ENCODE assay signal across 11 cellular contexts in the genomic region with DNA sequence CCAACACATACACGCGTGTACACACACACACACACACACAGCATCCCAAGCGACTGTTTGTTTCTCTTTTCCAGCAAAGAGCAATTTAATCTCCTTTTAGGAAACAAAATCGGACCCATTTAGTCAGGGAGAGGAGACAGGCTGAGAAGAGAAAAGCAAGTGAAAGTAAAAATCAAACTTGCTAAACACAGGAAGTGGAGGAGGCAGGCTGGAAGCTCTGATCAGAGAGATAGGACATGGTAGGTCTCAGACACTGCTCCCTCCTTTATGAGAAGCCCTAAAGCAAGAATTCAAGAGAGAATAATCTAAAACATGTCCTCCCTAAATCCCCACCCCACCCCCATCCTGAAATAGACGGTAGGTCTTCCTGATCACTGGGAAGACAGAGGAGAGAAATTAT.
A peak's percentile ranks its signal among the peaks of the same experiment; 100 is the strongest.
DNase-seq lines count a peak whose midpoint lies in the region; ATAC-seq, FAIRE-seq and TF ChIP-seq lines count a peak whose summit lies in the region.
"Had no signal": no experiment of that assay in that cellular context is flagged by ENCODE, and none has a peak within 500 bp of the region (broad histone marks: within the 10 kb centered on the region; RNA-seq: fewer than 3 reads in every experiment).

No MANE protein-coding gene starts in this region.

- H3K9me3 ChIP-seq in A673 (ENCODE audit: low read depth, low read length, poor library complexity, severe bottlenecking), result no peaks in the 10 kb centered on the region
- no peaks in the 10 kb centered on the region for H3K9me3 ChIP-seq in IMR-90 (ENCODE audit: control insufficient read depth, insufficient read depth, low read length)
- no peaks in the 10 kb centered on the region for H3K9me3 ChIP-seq in thyroid gland
- no peaks in the 10 kb centered on the region for H3K9me3 ChIP-seq in vagina

- H2BK120ac ChIP-seq in IMR-90 (ENCODE audit: low read depth, low read length), result no peak overlapping the region

- no peak overlapping the region for H3K56ac ChIP-seq in IMR-90 (ENCODE audit: extremely low read depth, insufficient read depth, low read length)

- no peaks in the 10 kb centered on the region for H3K9me1 ChIP-seq in IMR-90 (ENCODE audit: insufficient read depth, low read length)

- POLR2A ChIA-PET in A673 (lab: Charles Lee; ENCODE audit: low non-redundant PET) (no interaction called here), IMR-90 (lab: Charles Lee; ENCODE audit: unreplicated experiment) (no interaction called here)

- H3K4me1 ChIP-seq in A673 (ENCODE audit: insufficient read depth, low read length, poor library complexity, severe bottlenecking) (no peaks in the 10 kb centered on the region), IMR-90 (ENCODE audit: control insufficient read depth, insufficient read depth, low read length) (no peaks in the 10 kb centered on the region), thyroid gland (no peaks in the 10 kb centered on the region), vagina (no peaks in the 10 kb centered on the region)
- H3K4me1 ChIP-seq: parathyroid adenoma had no signal

- no peak overlapping the region for H4K8ac ChIP-seq in IMR-90 (ENCODE audit: low read depth in 2 of 2, low read length in 2 of 2)

- H3K36me3 Mint-ChIP-seq in chondrocyte (ENCODE audit: low read depth), result no peaks in the 10 kb centered on the region

- TF ChIP-seq CTCF in A673 (conservative IDR thresholded peaks at IDR 0.05; ENCODE audit: low read depth, low read length), result no peak
- TF ChIP-seq CTCF in IMR-90 (conservative IDR thresholded peaks at IDR 0.05; ENCODE audit: low read depth, low read length), result no peak
- TF ChIP-seq CTCF in chondrocyte (IDR thresholded peaks at IDR 0.05), result no peak
- no peak for TF ChIP-seq CTCF in thyroid gland (IDR thresholded peaks at IDR 0.05)
- TF ChIP-seq CTCF in vagina (IDR thresholded peaks at IDR 0.05), result no peak

- no peak overlapping the region for H2BK15ac ChIP-seq in IMR-90 (ENCODE audit: low read depth, low read length)

- in situ Hi-C loops in IMR-90 (cut with MboI; ENCODE audit: low sequenced_read_pairs), result no loop called here

- H4K91ac ChIP-seq in IMR-90 (ENCODE audit: insufficient read depth, low read depth, low read length), result no peak overlapping the region

- H3K4me3 ChIP-seq in A673 (ENCODE audit: low read depth, low read length, poor library complexity, severe bottlenecking), result no peak overlapping the region
- no peak overlapping the region for H3K4me3 ChIP-seq in IMR-90 (ENCODE audit: insufficient read depth, low read depth, low read length)
- H3K4me3 ChIP-seq in thyroid gland (replicated peaks in 1 of 3), result no peak overlapping the region
- no peak overlapping the region for H3K4me3 ChIP-seq in vagina

- H3K4me3 Mint-ChIP-seq in chondrocyte (ENCODE audit: unreplicated experiment), result peak overlapping the region; percentile 36

- H3K27me3 Mint-ChIP-seq in chondrocyte (ENCODE audit: low read depth), result no peaks in the 10 kb centered on the region

- H3K4ac ChIP-seq in IMR-90 (ENCODE audit: low read depth, low read length), result no peak overlapping the region

- no peak overlapping the region for H3K18ac ChIP-seq in IMR-90 (ENCODE audit: low read depth, low read length)

- FAIRE-seq in GM19239 (lab: Jason Lieb, UNC), result peak; percentile 96

- H3K14ac ChIP-seq in IMR-90 (replicated peaks; ENCODE audit: low read depth, low read length), result no peak overlapping the region

- dilution Hi-C loops in IMR-90 (cut with HindIII; ENCODE audit: low sequenced_read_pairs, unreplicated experiment), result no loop called here

- H3K79me1 ChIP-seq in IMR-90 (ENCODE audit: low read depth in 1 of 2, low read length in 2 of 2), result no peaks in the 10 kb centered on the region

- H3K4me2 ChIP-seq in IMR-90 (ENCODE audit: low read depth, low read length), result 0 out of 2 replicates have a peak overlapping the region, but pooled peaks have one; percentile 50

- peak; percentile 4 for DNase-seq in A673 (ENCODE audit: low spot score)
- DNase-seq in GM19239 (ENCODE audit: insufficient read length, low spot score), result peak; percentile 7
- DNase-seq in IMR-90, result no peak
- DNase-seq in chondrocyte (ENCODE audit: low spot score), result no peak
- DNase-seq in thyroid gland, result no peak
- no peak for DNase-seq in vagina (ENCODE audit: extremely low spot score in 2 of 2)
- no peak for DNase-seq in DMS153 (lab: John Stamatoyannopoulos, UW)
- DNase-seq: C1 segment of cervical spinal cord, RPMI8226 had no signal

- H3K27ac ChIP-seq in A673 (ENCODE audit: low read depth, low read length, poor library complexity, severe bottlenecking), result no peak overlapping the region
- H3K27ac ChIP-seq in IMR-90 (ENCODE audit: insufficient read depth, low read length), result no peak overlapping the region
- no peak overlapping the region for H3K27ac ChIP-seq in thyroid gland
- no peak overlapping the region for H3K27ac ChIP-seq in vagina
- H3K27ac ChIP-seq: parathyroid adenoma had no signal

- H2AFZ ChIP-seq in IMR-90 (replicated peaks; ENCODE audit: low read length, poor library complexity), result no peak overlapping the region
- H2AFZ ChIP-seq: parathyroid adenoma had no signal

- intact Hi-C loops in A673 (cut with micrococcal nuclease; ENCODE audit: unreplicated experiment), result loop anchor here (5.0 kb wide), 1 partner anchor 131 kb away; no protein-coding TSS in a partner anchor
- intact Hi-C loops in IMR-90 (cut with micrococcal nuclease), result no loop called here
- intact Hi-C loops in thyroid gland (cut with DNase I), result no loop called here
- intact Hi-C loops in vagina (cut with DNase I), result no loop called here

- H3K9me3 Mint-ChIP-seq in chondrocyte (ENCODE audit: low read depth), result no peaks in the 10 kb centered on the region

- H2AK9ac ChIP-seq in IMR-90 (replicated peaks; ENCODE audit: low read depth, low read length, poor library complexity), result no peak overlapping the region

- no peak overlapping the region for H2AK5ac ChIP-seq in IMR-90 (ENCODE audit: low read depth, low read length)

- no peaks in the 10 kb centered on the region for H3K27me3 ChIP-seq in A673 (replicated peaks; ENCODE audit: insufficient read depth, low read depth, low read length, poor library complexity)
- H3K27me3 ChIP-seq in IMR-90 (ENCODE audit: control insufficient read depth, insufficient read depth, low read length), result no peaks in the 10 kb centered on the region; the same call in 1 of the 2 replicates
- no peaks in the 10 kb centered on the region for H3K27me3 ChIP-seq in thyroid gland
- H3K27me3 ChIP-seq in vagina, result no peaks in the 10 kb centered on the region

- H2BK20ac ChIP-seq in IMR-90 (ENCODE audit: low read depth, low read length), result no peak overlapping the region

- ATAC-seq in IMR-90 (ENCODE audit: low read depth), result no peak
- no peak for ATAC-seq in HG03108 (IDR thresholded peaks at IDR 0.05; ENCODE audit: unreplicated experiment)

- H3K4me1 Mint-ChIP-seq in chondrocyte (ENCODE audit: low read depth), result peaks cover 6% of the 10 kb centered on the region

- H3K9ac ChIP-seq in IMR-90 (ENCODE audit: low read depth, low read length), result no peak overlapping the region
- H3K9ac ChIP-seq: parathyroid adenoma had no signal

- H3K36me3 ChIP-seq in A673 (ENCODE audit: insufficient read depth, low read length, poor library complexity, severe bottlenecking), result no peaks in the 10 kb centered on the region
- no peaks in the 10 kb centered on the region for H3K36me3 ChIP-seq in IMR-90 (ENCODE audit: control insufficient read depth, insufficient read depth, low read length)
- no peaks in the 10 kb centered on the region for H3K36me3 ChIP-seq in thyroid gland
- H3K36me3 ChIP-seq in vagina, result no peaks in the 10 kb centered on the region

- CTCF ChIA-PET in A673 (lab: Charles Lee), result no interaction called here
- CTCF ChIA-PET in IMR-90 (lab: Yijun Ruan, JAX), result interaction anchor here (1.7 kb wide), 1 partner anchor 131 kb away, joined by 4 read pairs; no protein-coding TSS in a partner anchor

- no peak overlapping the region for H4K5ac ChIP-seq in IMR-90 (ENCODE audit: low read depth, low read length)

- no peak overlapping the region for H2BK5ac ChIP-seq in IMR-90 (ENCODE audit: low read depth, low read length, poor library complexity, severe bottlenecking)

- no peak overlapping the region for H3K27ac Mint-ChIP-seq in chondrocyte (ENCODE audit: unreplicated experiment)

- TF ChIP-seq RAD21 in IMR-90 (IDR thresholded peaks at IDR 0.05; ENCODE audit: low read length), result no peak

- TF ChIP-seq POLR2A in IMR-90 (IDR thresholded peaks at IDR 0.05; ENCODE audit: low read depth, low read length), result no peak
- TF ChIP-seq POLR2A in thyroid gland (IDR thresholded peaks at IDR 0.05), result no peak
- TF ChIP-seq POLR2A in vagina (IDR thresholded peaks at IDR 0.05), result no peak

- H4K20me1 ChIP-seq in IMR-90 (ENCODE audit: insufficient read depth, low read length), result no peaks in the 10 kb centered on the region

- BruUV-seq in A673 (replicated peaks; lab: Mats Ljungman, UMichigan), result no TSS peak
- BruUV-seq in IMR-90 (replicated peaks; lab: Mats Ljungman, UMichigan), result no TSS peak

- no peak overlapping the region for H3K23ac ChIP-seq in IMR-90 (ENCODE audit: low read depth, low read length)

- WGBS in IMR-90 (ENCODE audit: extremely low coverage in 2 of 2, insufficient read length in 1 of 2), 2 experiments, result no CpG with 5 or more reads among the region's 5 CpGs
- WGBS in thyroid gland, 2 donors, result 70 to 71% methylated on average over 5 of the region's 5 CpGs

TF ChIP-seq in IMR-90, 13 proteins besides CTCF, POLR2A, EP300 and RAD21 (continues in another document):
- TF ChIP-seq NFE2L2 (IDR thresholded peaks at IDR 0.05; ENCODE audit: low read depth, low read length) (no peak), MAZ (IDR thresholded peaks at IDR 0.05; ENCODE audit: borderline replicate concordance, low read depth, low read length) (no peak), CHD1 (IDR thresholded peaks at IDR 0.05; ENCODE audit: low read depth, low read length) (no peak), MAFK (IDR thresholded peaks at IDR 0.05; ENCODE audit: low read depth, low read length) (no peak), FOS (IDR thresholded peaks at IDR 0.05; ENCODE audit: low read depth, low read length) (no peak), CEBPB (IDR thresholded peaks at IDR 0.05; ENCODE audit: low read depth, low read length) (no peak)
- TF ChIP-seq, protein P1, sequence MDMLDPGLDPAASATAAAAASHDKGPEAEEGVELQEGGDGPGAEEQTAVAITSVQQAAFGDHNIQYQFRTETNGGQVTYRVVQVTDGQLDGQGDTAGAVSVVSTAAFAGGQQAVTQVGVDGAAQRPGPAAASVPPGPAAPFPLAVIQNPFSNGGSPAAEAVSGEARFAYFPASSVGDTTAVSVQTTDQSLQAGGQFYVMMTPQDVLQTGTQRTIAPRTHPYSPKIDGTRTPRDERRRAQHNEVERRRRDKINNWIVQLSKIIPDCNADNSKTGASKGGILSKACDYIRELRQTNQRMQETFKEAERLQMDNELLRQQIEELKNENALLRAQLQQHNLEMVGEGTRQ (IDR thresholded peaks at IDR 0.05; ENCODE audit: low read depth, low read length), result no peak

Comparison
In these comparisons a context has a peak if more than half of its experiments do, and no peak if none do; other contexts are left out.
1. DNase-seq: peak in A673 (single experiment) and GM19239 (single experiment); none in IMR-90 (single experiment), chondrocyte (single experiment), thyroid gland (0 of 2), vagina (0 of 2) and DMS153 (single experiment).